Comparison of ENCODE assay signal across 17 cellular contexts in the genomic region with DNA sequence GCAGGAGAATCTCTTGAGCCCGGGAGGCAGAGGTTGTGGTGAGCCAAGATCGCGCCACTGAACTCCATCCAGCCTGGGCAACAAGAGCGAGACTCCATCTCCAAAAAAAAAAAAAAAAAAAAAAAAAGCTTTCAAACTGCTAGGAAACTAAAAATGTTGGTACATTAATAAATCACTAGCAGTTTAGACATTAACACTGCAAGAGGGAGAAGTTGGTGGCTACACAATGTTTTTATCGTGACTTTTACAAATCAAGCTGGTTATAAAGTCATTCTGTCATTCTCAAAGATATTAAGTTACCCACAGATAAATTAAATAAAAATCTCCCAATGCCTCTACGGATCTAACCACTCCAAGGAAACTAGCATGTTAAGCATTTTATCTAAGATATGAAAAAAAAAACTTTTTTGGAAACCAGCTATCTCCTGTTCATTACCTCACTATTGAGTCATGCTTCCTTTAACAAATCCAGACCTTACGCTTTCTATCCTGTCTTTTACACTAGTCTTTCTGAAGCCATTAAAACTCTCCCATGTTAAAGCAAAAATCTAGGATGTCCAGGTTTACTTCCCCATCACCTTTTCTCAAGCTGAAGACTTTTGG.
DNase-seq lines count a peak whose midpoint lies in the region; ATAC-seq, FAIRE-seq and TF ChIP-seq lines count a peak whose summit lies in the region.
"Had no signal": no experiment of that assay in that cellular context is flagged by ENCODE, and none has a peak within 500 bp of the region (broad histone marks: within the 10 kb centered on the region; RNA-seq: fewer than 3 reads in every experiment).

No MANE protein-coding gene starts in this region.

- H3K4me2 ChIP-seq in fibroblast of lung (ENCODE audit: extremely low read depth, insufficient read depth, low read length) (no peak overlapping the region), mesenchymal stem cell (ENCODE audit: low read length, poor library complexity, severe bottlenecking) (no peak overlapping the region)
- H3K4me2 ChIP-seq: hepatocyte had no signal

- in situ Hi-C loops in ACHN (cut with HindIII; ENCODE audit: low pct_ligation_motif_present, low pct_unique_long_range_greater_than_20kb, low sequenced_read_pairs) = no loop called here

- H3K27me3 ChIP-seq in fibroblast of lung (ENCODE audit: control insufficient read depth, insufficient read depth, low read length) = no peaks in the 10 kb centered on the region
- H3K27me3 ChIP-seq in mesenchymal stem cell (ENCODE audit: control insufficient read depth in 1 of 2, insufficient read depth in 1 of 2, low read length in 2 of 2) = no peaks in the 10 kb centered on the region
- H3K27me3 ChIP-seq: hepatocyte had no signal

- H3K18ac ChIP-seq in mesenchymal stem cell (ENCODE audit: low read depth in 1 of 2, low read length in 2 of 2) = peak overlapping the region in 1 of 2 experiments; percentile 28

- H3K9me3 Mint-ChIP-seq in activated naive CD8-positive, alpha-beta T cell treated with anti-CD3 and anti-CD28 coated beads, Interleukin-2, amount 50 U/mL, for 24 hours = no peaks in the 10 kb centered on the region
- H3K9me3 Mint-ChIP-seq: activated CD4-positive, alpha-beta T cell treated with anti-CD3 and anti-CD28 coated beads, Interleukin-2, amount 10 ng/mL, durations not matched to agents 7 days and 5 days; activated T-cell treated with anti-CD3 and anti-CD28 coated beads, Interleukin-2, amount 50 U/mL, for 4 hours; T-helper 2 cell treated with Interferon-gamma antibody and Interleukin-4, amounts not matched to agents 5 μg/mL and 100 μg/mL, for 36 hours had no signal

- H3K9ac ChIP-seq in fibroblast of lung (ENCODE audit: insufficient read depth, low read length) = no peak overlapping the region
- H3K9ac ChIP-seq in mesenchymal stem cell (ENCODE audit: low read length) = peak overlapping the region; percentile 87

- TF ChIP-seq CTCF in fibroblast of lung (conservative IDR thresholded peaks at IDR 0.05 in 1 of 2, IDR thresholded peaks at IDR 0.05 in 1 of 2; ENCODE audit: low read depth in 1 of 2, low read length in 2 of 2) = no peak

- no peak overlapping the region for H2BK120ac ChIP-seq in mesenchymal stem cell (ENCODE audit: low read depth, low read length)

- DNase-seq in ACHN (peak; percentile 29), RCC 7860 (ENCODE audit: low spot score) (peak; percentile 67), fibroblast of lung (ENCODE audit: low read depth in 2 of 2) (peak; percentile 47 to 80), mesenchymal stem cell (peak; percentile 70), retina (no peak), DMS53 treated with DMSO at 0.1 percent for 48 hours (lab: John Stamatoyannopoulos, UW; ENCODE audit: unreplicated experiment) (no peak), DMS79 treated with DMSO at 0.1 percent for 48 hours (lab: John Stamatoyannopoulos, UW) (no peak)
- no peak for DNase-seq in activated naive CD8-positive, alpha-beta T cell treated with anti-CD3 and anti-CD28 coated beads, Interleukin-2, amount 50 U/mL, for 24 hours
- DNase-seq: activated CD4-positive, alpha-beta T cell treated with anti-CD3 and anti-CD28 coated beads, Interleukin-2, amount 10 ng/mL, durations not matched to agents 7 days and 5 days; activated T-cell treated with anti-CD3 and anti-CD28 coated beads, Interleukin-2, amount 50 U/mL, for 4 hours; H7; lower lobe of right lung; NCI-H2029 treated with DMSO at 0.1 percent for 48 hours; nucleus accumbens had no signal

- H3K23ac ChIP-seq in mesenchymal stem cell (ENCODE audit: low read length in 2 of 2) = no peak overlapping the region

- FAIRE-seq in RCC 7860 (lab: Jason Lieb, UNC) = peak; percentile 63
- FAIRE-seq: D721Med had no signal

- H3K27ac ChIP-seq in fibroblast of lung (ENCODE audit: insufficient read depth, low read length) (peak overlapping the region; percentile 53), mesenchymal stem cell (ENCODE audit: low read length, poor library complexity, severe bottlenecking) (peak overlapping the region; percentile 77)
- H3K27ac ChIP-seq: hepatocyte, lower lobe of right lung had no signal

- no peaks in the 10 kb centered on the region for H3K27me3 Mint-ChIP-seq in activated naive CD8-positive, alpha-beta T cell treated with anti-CD3 and anti-CD28 coated beads, Interleukin-2, amount 50 U/mL, for 24 hours
- H3K27me3 Mint-ChIP-seq: activated CD4-positive, alpha-beta T cell treated with anti-CD3 and anti-CD28 coated beads, Interleukin-2, amount 10 ng/mL, durations not matched to agents 7 days and 5 days had no signal

- WGBS in mesenchymal stem cell = 61% methylated on average over 4 of the region's 7 CpGs

- no peak overlapping the region for H3K27ac Mint-ChIP-seq in activated naive CD8-positive, alpha-beta T cell treated with anti-CD3 and anti-CD28 coated beads, Interleukin-2, amount 50 U/mL, for 24 hours
- H3K27ac Mint-ChIP-seq: activated CD4-positive, alpha-beta T cell treated with anti-CD3 and anti-CD28 coated beads, Interleukin-2, amount 10 ng/mL, durations not matched to agents 7 days and 5 days; T-helper 2 cell treated with Interferon-gamma antibody and Interleukin-4, amounts not matched to agents 5 μg/mL and 100 μg/mL, for 36 hours had no signal

- no peak overlapping the region for H3K4me3 Mint-ChIP-seq in activated naive CD8-positive, alpha-beta T cell treated with anti-CD3 and anti-CD28 coated beads, Interleukin-2, amount 50 U/mL, for 24 hours
- H3K4me3 Mint-ChIP-seq: activated CD4-positive, alpha-beta T cell treated with anti-CD3 and anti-CD28 coated beads, Interleukin-2, amount 10 ng/mL, durations not matched to agents 7 days and 5 days; activated T-cell treated with anti-CD3 and anti-CD28 coated beads, Interleukin-2, amount 50 U/mL, for 4 hours; T-helper 2 cell treated with Interferon-gamma antibody and Interleukin-4, amounts not matched to agents 5 μg/mL and 100 μg/mL, for 36 hours had no signal

- no peaks in the 10 kb centered on the region for H3K4me1 Mint-ChIP-seq in activated naive CD8-positive, alpha-beta T cell treated with anti-CD3 and anti-CD28 coated beads, Interleukin-2, amount 50 U/mL, for 24 hours
- H3K4me1 Mint-ChIP-seq: activated CD4-positive, alpha-beta T cell treated with anti-CD3 and anti-CD28 coated beads, Interleukin-2, amount 10 ng/mL, durations not matched to agents 7 days and 5 days had no signal

- H3K36me3 ChIP-seq in fibroblast of lung (ENCODE audit: control insufficient read depth, insufficient read depth, low read length) (peaks cover 4% of the 10 kb centered on the region), mesenchymal stem cell (ENCODE audit: control insufficient read depth in 1 of 2, insufficient read depth in 2 of 2, low read depth in 1 of 2, low read length in 2 of 2) (peaks cover 11 to 37% of the 10 kb centered on the region in 2 experiments)

- peak overlapping the region in 1 of 2 experiments; percentile 0 for H3K4ac ChIP-seq in mesenchymal stem cell (ENCODE audit: low read depth in 1 of 2, low read length in 2 of 2)

- no peaks in the 10 kb centered on the region for H3K79me1 ChIP-seq in mesenchymal stem cell (replicated peaks; ENCODE audit: low read length, poor library complexity, severe bottlenecking)

- H2BK5ac ChIP-seq in mesenchymal stem cell (ENCODE audit: low read depth, low read length, poor library complexity, severe bottlenecking) = no peak overlapping the region

- no peak overlapping the region for H3K14ac ChIP-seq in mesenchymal stem cell (ENCODE audit: low read length in 2 of 2)

- no peak overlapping the region for H2BK15ac ChIP-seq in mesenchymal stem cell (ENCODE audit: low read depth, poor library complexity, severe bottlenecking)

- H4K20me1 ChIP-seq in fibroblast of lung (ENCODE audit: control insufficient read depth, extremely low read depth, insufficient read depth, low read length) = no peaks in the 10 kb centered on the region

- peaks cover 6% of the 10 kb centered on the region for H3K36me3 Mint-ChIP-seq in activated naive CD8-positive, alpha-beta T cell treated with anti-CD3 and anti-CD28 coated beads, Interleukin-2, amount 50 U/mL, for 24 hours (ENCODE audit: low read depth)

- H3K9me3 ChIP-seq in fibroblast of lung (ENCODE audit: control insufficient read depth, insufficient read depth, low read depth, low read length) (no peaks in the 10 kb centered on the region), mesenchymal stem cell (ENCODE audit: control insufficient read depth, low read length) (no peaks in the 10 kb centered on the region)
- H3K9me3 ChIP-seq: lower lobe of right lung had no signal

- no peak overlapping the region for H4K91ac ChIP-seq in mesenchymal stem cell (ENCODE audit: low read length)

- no peak overlapping the region for H2AK5ac ChIP-seq in mesenchymal stem cell (ENCODE audit: low read length, severe bottlenecking)

- H3K4me1 ChIP-seq in fibroblast of lung (ENCODE audit: control insufficient read depth, extremely low read depth, insufficient read depth, low read length) = no peaks in the 10 kb centered on the region
- peaks cover 3% of the 10 kb centered on the region for H3K4me1 ChIP-seq in mesenchymal stem cell (ENCODE audit: control insufficient read depth, insufficient read depth, low read depth, low read length)
- H3K4me1 ChIP-seq: lower lobe of right lung had no signal

- H2BK12ac ChIP-seq in mesenchymal stem cell (ENCODE audit: low read length in 2 of 2) = no peak overlapping the region

- H4K8ac ChIP-seq in mesenchymal stem cell (ENCODE audit: low read length) = no peak overlapping the region

- H3K4me3 ChIP-seq in fibroblast of lung (replicated peaks in 1 of 4; ENCODE audit: control extremely low read depth in 1 of 4, insufficient read depth in 1 of 4, low read depth in 3 of 4, low read length in 4 of 4) (no peak overlapping the region), mesenchymal stem cell (ENCODE audit: insufficient read depth in 1 of 2, low read depth in 1 of 2, low read length in 2 of 2) (peak overlapping the region in 1 of 2 experiments; percentile 52)
- H3K4me3 ChIP-seq: hepatocyte, lower lobe of right lung had no signal

- H3K79me2 ChIP-seq in fibroblast of lung (ENCODE audit: control insufficient read depth, insufficient read depth, low read length) = no peaks in the 10 kb centered on the region
- H3K79me2 ChIP-seq: hepatocyte had no signal

- no peak for ATAC-seq in activated naive CD8-positive, alpha-beta T cell treated with anti-CD3 and anti-CD28 coated beads, Interleukin-2, amount 50 U/mL, for 24 hours
- ATAC-seq: activated T-cell treated with anti-CD3 and anti-CD28 coated beads, Interleukin-2, amount 50 U/mL, for 4 hours; lower lobe of right lung had no signal

- H2AFZ ChIP-seq in fibroblast of lung (ENCODE audit: low read length) (peak overlapping the region; percentile 48), mesenchymal stem cell (ENCODE audit: low read depth, low read length) (no peak overlapping the region)
- H2AFZ ChIP-seq: hepatocyte had no signal

Comparison
In these comparisons a context has a peak if more than half of its experiments do, and no peak if none do; other contexts are left out.
1. DNase-seq: peak in ACHN (single experiment), RCC 7860 (single experiment), fibroblast of lung (2 of 2) and mesenchymal stem cell (single experiment); none in retina (single experiment), activated naive CD8-positive, alpha-beta T cell treated with anti-CD3 and anti-CD28 coated beads, Interleukin-2, amount 50 U/mL, for 24 hours (single experiment), DMS53 treated with DMSO at 0.1 percent for 48 hours (single experiment) and DMS79 treated with DMSO at 0.1 percent for 48 hours (single experiment).